24 cellular contexts compared by ENCODE assay signal in genomic region chr5:57195060-57195459, GRCh38.
"Had no signal": no experiment of that assay in that cellular context is flagged by ENCODE, and none has a peak within 500 bp of the region (broad histone marks: within the 10 kb centered on the region; RNA-seq: fewer than 3 reads in every experiment).

No MANE protein-coding gene starts in this region.

- H3K9me3 Mint-ChIP-seq: dendritic cell treated with granulocyte-macrophage colony-stimulating factor and Interleukin-4, amounts not matched to agents 40 ng/mL and 50 ng/mL, for 4 days; endodermal cell; nephron; stimulated activated effector memory CD8-positive, alpha-beta T cell treated with anti-CD3 and anti-CD28 coated beads, Interleukin-12 subunit alpha, Interleukin-12 subunit beta, amount 100 ng/mL, for 72 hours had no signal

- H3K27ac Mint-ChIP-seq: dendritic cell treated with granulocyte-macrophage colony-stimulating factor and Interleukin-4, amounts not matched to agents 40 ng/mL and 50 ng/mL, for 4 days; endodermal cell; memory B cell; nephron; neural progenitor cell; stimulated activated effector memory CD8-positive, alpha-beta T cell treated with anti-CD3 and anti-CD28 coated beads, Interleukin-12 subunit alpha, Interleukin-12 subunit beta, amount 100 ng/mL, for 72 hours had no signal

- DNase-seq: effector CD8-positive, alpha-beta T cell; endodermal cell; foreskin fibroblast; gastrocnemius medialis; head of caudate nucleus; kidney; mucosa of descending colon; naive B cell; stimulated activated CD4-positive, alpha-beta T cell treated with anti-CD3 and anti-CD28 coated beads, Interleukin-2, amount 100 ng/mL, for 24 hours; stimulated activated CD4-positive, alpha-beta T cell treated with anti-CD3 and anti-CD28 coated beads, Interleukin-4, amount 100 ng/mL, for 24 hours; stimulated activated naive CD4-positive, alpha-beta T cell treated with Interleukin-2 at 50 U/mL for 16 hours; stomach; tibial artery; upper lobe of left lung had no signal

- ATAC-seq: esophagus mucosa; gastrocnemius medialis; left lobe of liver; mucosa of descending colon; sciatic nerve; stimulated activated effector memory CD8-positive, alpha-beta T cell treated with anti-CD3 and anti-CD28 coated beads, Interleukin-12 subunit alpha, Interleukin-12 subunit beta, amount 100 ng/mL, for 72 hours had no signal

- H3K9me3 ChIP-seq: gastrocnemius medialis, mucosa of descending colon, prostate gland, right atrium auricular region, stomach, tibial artery, upper lobe of left lung had no signal

- H3K4me1 Mint-ChIP-seq: neural progenitor cell had no signal

- H3K27me3 Mint-ChIP-seq: dendritic cell treated with granulocyte-macrophage colony-stimulating factor and Interleukin-4, amounts not matched to agents 40 ng/mL and 50 ng/mL, for 4 days; memory B cell; naive B cell had no signal

- H3K4me3 Mint-ChIP-seq: dendritic cell treated with granulocyte-macrophage colony-stimulating factor and Interleukin-4, amounts not matched to agents 40 ng/mL and 50 ng/mL, for 4 days; endodermal cell; memory B cell; nephron; neural progenitor cell; stimulated activated effector memory CD8-positive, alpha-beta T cell treated with anti-CD3 and anti-CD28 coated beads, Interleukin-12 subunit alpha, Interleukin-12 subunit beta, amount 100 ng/mL, for 72 hours had no signal
